ENCODE assay signal across 9 cellular contexts in the genomic region with DNA sequence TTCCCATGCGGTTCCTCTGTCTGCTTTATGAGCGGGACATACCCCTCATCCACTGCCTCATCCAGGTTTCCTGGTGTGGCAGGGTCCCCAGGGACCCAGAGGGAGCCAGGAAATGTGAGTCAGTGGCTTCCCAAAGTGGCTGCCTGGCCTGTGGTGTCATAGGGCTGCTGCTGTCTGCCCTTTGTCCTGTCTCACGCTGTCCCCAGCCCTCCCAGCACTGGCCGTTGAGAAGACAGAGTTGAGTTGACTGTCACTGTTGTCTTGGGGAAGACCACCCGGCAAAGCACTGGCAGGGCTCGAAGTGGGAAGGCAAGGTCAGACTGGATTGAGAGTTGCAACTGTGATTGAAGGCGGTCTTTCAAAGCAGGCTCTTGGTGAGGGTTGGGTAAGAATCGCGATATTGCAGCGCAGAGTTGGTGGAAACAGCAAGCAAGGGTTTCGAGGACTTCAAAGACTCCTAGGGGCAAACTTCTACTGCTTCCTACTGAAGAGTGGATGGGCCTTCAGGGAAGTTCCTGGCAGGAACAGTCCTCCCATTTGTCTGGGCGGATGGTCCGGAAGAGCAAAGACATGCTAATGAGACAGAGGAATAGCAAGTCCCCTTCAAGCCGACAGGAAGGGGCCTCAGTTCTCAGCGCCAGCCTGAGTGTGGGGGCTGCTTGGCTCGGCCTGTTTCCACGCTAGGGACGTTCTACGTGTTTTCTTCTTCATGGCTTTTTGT. TPM values are rescaled to one million over a fixed set of nuclear protein-coding genes. Genes with fewer than 3 reads are reported as not detected.
DNase-seq lines count a peak whose midpoint lies in the region; ATAC-seq, FAIRE-seq and TF ChIP-seq lines count a peak whose summit lies in the region.
"Had no signal": no experiment of that assay in that cellular context is flagged by ENCODE, and none has a peak within 500 bp of the region (broad histone marks: within the 10 kb centered on the region; RNA-seq: fewer than 3 reads in every experiment).

No MANE protein-coding gene starts in this region.

- H2BK20ac ChIP-seq in IMR-90 (ENCODE audit: low read depth, low read length) = peak overlapping the region; percentile 43

- in situ Hi-C loops in IMR-90 (cut with MboI; ENCODE audit: low sequenced_read_pairs) = no loop called here
- in situ Hi-C loops in HepG2 (cut with HindIII; ENCODE audit: extremely low pct_ligation_motif_present, low pct_unique_long_range_greater_than_20kb) = no loop called here
- in situ Hi-C loops in transverse colon (cut with MboI; ENCODE audit: low pct_ligation_motif_present in 1 of 4, low pct_unique_long_range_greater_than_20kb in 1 of 4, low sequenced_read_pairs in 3 of 4) = no loop called here

- peaks cover 82% of the 10 kb centered on the region for H3K4me1 Mint-ChIP-seq in dendritic cell treated with granulocyte-macrophage colony-stimulating factor and Interleukin-4, amounts not matched to agents 40 ng/mL and 50 ng/mL, for 4 days (ENCODE audit: low read depth)

- no peak for DNase-seq in IMR-90
- peak; percentile 29 for DNase-seq in HepG2 (ENCODE audit: low spot score)
- DNase-seq in transverse colon = no peak
- no peak for DNase-seq in NOMO-1 (lab: John Stamatoyannopoulos, UW; ENCODE audit: unreplicated experiment in 2 of 2)
- no peak for DNase-seq in NCI-H774 (lab: John Stamatoyannopoulos, UW)
- DNase-seq in activated naive CD4-positive, alpha-beta T cell (lab: John Stamatoyannopoulos, UW) = no peak
- no peak for DNase-seq in WERI-Rb-1

- no peak for FAIRE-seq in HepG2 (lab: Jason Lieb, UNC)
- FAIRE-seq: GM18507 had no signal

- peak overlapping the region; percentile 73 for H3K23ac ChIP-seq in IMR-90 (ENCODE audit: low read depth, low read length)

- CTCF ChIA-PET in IMR-90 (lab: Yijun Ruan, JAX) (no interaction called here), HepG2 (lab: Yijun Ruan, JAX; ENCODE audit: low intra/inter-chr PET ratio, low total read pairs) (no interaction called here)

- H2BK5ac ChIP-seq in IMR-90 (ENCODE audit: low read depth, low read length, poor library complexity, severe bottlenecking) = no peak overlapping the region

- TF ChIP-seq POLR2A in IMR-90 (IDR thresholded peaks at IDR 0.05; ENCODE audit: low read depth, low read length) (no peak), HepG2 (IDR thresholded peaks at IDR 0.05; ENCODE audit: insufficient read depth in 1 of 2, low read depth in 2 of 2, low read length in 2 of 2) (no peak), transverse colon (IDR thresholded peaks at IDR 0.05) (no peak)

- H2AFZ ChIP-seq in IMR-90 (replicated peaks; ENCODE audit: low read length, poor library complexity) = no peak overlapping the region
- peak overlapping the region; percentile 54 for H2AFZ ChIP-seq in HepG2 (ENCODE audit: low read length)

- intact Hi-C loops in IMR-90 (cut with micrococcal nuclease) = loop anchor here (5.0 kb wide), 1 partner anchor 40 kb away; no protein-coding TSS in a partner anchor
- intact Hi-C loops in dendritic cell treated with granulocyte-macrophage colony-stimulating factor and Interleukin-4, amounts not matched to agents 40 ng/mL and 50 ng/mL, for 4 days (cut with micrococcal nuclease) = no loop called here
- intact Hi-C loops in HepG2 (cut with micrococcal nuclease; ENCODE audit: unreplicated experiment) = no loop called here
- intact Hi-C loops in transverse colon (cut with DNase I; ENCODE audit: low total_unique reads) = no loop called here

- H3K9me3 Mint-ChIP-seq in dendritic cell treated with granulocyte-macrophage colony-stimulating factor and Interleukin-4, amounts not matched to agents 40 ng/mL and 50 ng/mL, for 4 days = no peaks in the 10 kb centered on the region

- peak overlapping the region; percentile 61; the same call in 1 of the 2 replicates for H2BK120ac ChIP-seq in IMR-90 (ENCODE audit: low read depth, low read length)

- H3K56ac ChIP-seq in IMR-90 (ENCODE audit: extremely low read depth, insufficient read depth, low read length) = no peak overlapping the region

- no peak for TF ChIP-seq EP300 in HepG2 (IDR thresholded peaks at IDR 0.05; ENCODE audit: low read depth in 2 of 2, low read length in 2 of 2)
- no peak for TF ChIP-seq EP300 in HepG2 (CRISPR knock-in tag; IDR thresholded peaks at IDR 0.05; ENCODE audit: borderline replicate concordance)
- no peak for TF ChIP-seq EP300 in transverse colon (IDR thresholded peaks at IDR 0.05; ENCODE audit: low read depth)

- H3K36me3 ChIP-seq in IMR-90 (ENCODE audit: control insufficient read depth, insufficient read depth, low read length) (no peaks in the 10 kb centered on the region), HepG2 (replicated peaks in 1 of 2; ENCODE audit: control insufficient read depth in 1 of 2, insufficient read depth in 2 of 2, low read length in 2 of 2) (no peaks in the 10 kb centered on the region), transverse colon (no peaks in the 10 kb centered on the region), WERI-Rb-1 (no peaks in the 10 kb centered on the region)

- H2AK5ac ChIP-seq in IMR-90 (ENCODE audit: low read depth, low read length) = peak overlapping the region; percentile 71

- peak overlapping the region; percentile 90; the same call in 2 of the 3 replicates for H2BK15ac ChIP-seq in IMR-90 (ENCODE audit: low read depth, low read length)

- H3K14ac ChIP-seq in IMR-90 (replicated peaks; ENCODE audit: low read depth, low read length) = peak overlapping the region; percentile 83

- TF ChIP-seq RAD21 in IMR-90 (IDR thresholded peaks at IDR 0.05; ENCODE audit: low read length) (no peak), HepG2 (CRISPR knock-in tag; IDR thresholded peaks at IDR 0.05) (no peak)

- H4K20me1 ChIP-seq in IMR-90 (ENCODE audit: insufficient read depth, low read length) = peaks cover 40% of the 10 kb centered on the region; the same call in 1 of the 2 replicates
- H4K20me1 ChIP-seq in HepG2 (ENCODE audit: insufficient read depth, low read length) = no peaks in the 10 kb centered on the region

- H3K79me2 ChIP-seq in HepG2 (ENCODE audit: insufficient read depth, low read length) = no peaks in the 10 kb centered on the region

- H3K27ac Mint-ChIP-seq in dendritic cell treated with granulocyte-macrophage colony-stimulating factor and Interleukin-4, amounts not matched to agents 40 ng/mL and 50 ng/mL, for 4 days = peak overlapping the region; percentile 64

- H3K27me3 ChIP-seq in IMR-90 (ENCODE audit: control insufficient read depth, insufficient read depth, low read length) = no peaks in the 10 kb centered on the region; the same call in 1 of the 2 replicates
- 0 out of 5 replicates have a peak, but pooled peaks cover 0 to 3% of the 10 kb centered on the region in 2 experiments for H3K27me3 ChIP-seq in HepG2 (ENCODE audit: control insufficient read depth in 1 of 2, insufficient read depth in 2 of 2, low read length in 2 of 2)
- H3K27me3 ChIP-seq in transverse colon = no peaks in the 10 kb centered on the region
- H3K27me3 ChIP-seq in WERI-Rb-1 (ENCODE audit: insufficient read depth, low read depth, severe bottlenecking) = no peaks in the 10 kb centered on the region

- H3K27me3 Mint-ChIP-seq in dendritic cell treated with granulocyte-macrophage colony-stimulating factor and Interleukin-4, amounts not matched to agents 40 ng/mL and 50 ng/mL, for 4 days = no peaks in the 10 kb centered on the region

- H3K9ac ChIP-seq in IMR-90 (ENCODE audit: low read depth, low read length) (no peak overlapping the region), HepG2 (ENCODE audit: insufficient read depth, low read depth, low read length) (peak overlapping the region; percentile 46)

- peaks cover 17% of the 10 kb centered on the region for H3K9me1 ChIP-seq in IMR-90 (ENCODE audit: insufficient read depth, low read length)

- peak overlapping the region; percentile 29 for H2AK9ac ChIP-seq in IMR-90 (replicated peaks; ENCODE audit: low read depth, low read length, poor library complexity)

- H4K91ac ChIP-seq in IMR-90 (ENCODE audit: insufficient read depth, low read depth, low read length) = peak overlapping the region; percentile 75; the same call in 1 of the 2 replicates

- no peak for ATAC-seq in IMR-90 (ENCODE audit: low read depth)
- peak; percentile 82 for ATAC-seq in HepG2

- H3K4me3 ChIP-seq in IMR-90 (ENCODE audit: insufficient read depth, low read depth, low read length) = no peak overlapping the region
- H3K4me3 ChIP-seq in HepG2 (replicated peaks in 1 of 3; ENCODE audit: insufficient read depth in 1 of 3, low read depth in 2 of 3, low read length in 3 of 3) = peak overlapping the region; percentile 46 to 57 (median 50)
- H3K4me3 ChIP-seq in transverse colon = no peak overlapping the region
- no peak overlapping the region for H3K4me3 ChIP-seq in WERI-Rb-1 (ENCODE audit: low read depth, low read length)

- no peak overlapping the region for H4K5ac ChIP-seq in IMR-90 (ENCODE audit: low read depth, low read length)

- H3K4me2 ChIP-seq in IMR-90 (ENCODE audit: low read depth, low read length) (no peak overlapping the region), HepG2 (ENCODE audit: low read depth, low read length) (peak overlapping the region; percentile 87)

- TF ChIP-seq CTCF in IMR-90 (conservative IDR thresholded peaks at IDR 0.05; ENCODE audit: low read depth, low read length) (no peak), HepG2 (CRISPR knock-in tag; IDR thresholded peaks at IDR 0.05) (no peak), transverse colon (IDR thresholded peaks at IDR 0.05) (no peak), WERI-Rb-1 (IDR thresholded peaks at IDR 0.05; ENCODE audit: low read depth, low read length) (no peak)

- no peak overlapping the region for H3K27ac ChIP-seq in IMR-90 (ENCODE audit: insufficient read depth, low read length)
- H3K27ac ChIP-seq in HepG2 (ENCODE audit: extremely low read length, insufficient read depth, low read length) = no peak overlapping the region
- peak overlapping the region; percentile 4 to 44 (median 36) for H3K27ac ChIP-seq in transverse colon
- no peak overlapping the region for H3K27ac ChIP-seq in WERI-Rb-1

- dilution Hi-C loops in IMR-90 (cut with HindIII; ENCODE audit: low sequenced_read_pairs, unreplicated experiment) = no loop called here

- peak overlapping the region; percentile 59 for H3K4me3 Mint-ChIP-seq in dendritic cell treated with granulocyte-macrophage colony-stimulating factor and Interleukin-4, amounts not matched to agents 40 ng/mL and 50 ng/mL, for 4 days

- WGBS in IMR-90 (ENCODE audit: extremely low coverage in 2 of 2, insufficient read length in 1 of 2), 2 experiments = 77% methylated on average over 11 of the region's 19 CpGs; no CpG with 5 or more reads in 1 of the 2 experiments
- 50% methylated on average over 16 of the region's 19 CpGs for WGBS in HepG2 (ENCODE audit: low lambda C conversion rate)
- WGBS in transverse colon (ENCODE audit: low coverage in 1 of 2), 2 donors = 67 to 87% methylated on average over 6 to 19 of the region's 19 CpGs

- peak overlapping the region; percentile 36; the same call in 1 of the 2 replicates for H3K18ac ChIP-seq in IMR-90 (ENCODE audit: low read depth, low read length)

- no peaks in the 10 kb centered on the region for H3K9me3 ChIP-seq in IMR-90 (ENCODE audit: control insufficient read depth, insufficient read depth, low read length)
- no peaks in the 10 kb centered on the region for H3K9me3 ChIP-seq in HepG2 (ENCODE audit: low read length)
- H3K9me3 ChIP-seq in transverse colon = no peaks in the 10 kb centered on the region
- H3K9me3 ChIP-seq in WERI-Rb-1 (ENCODE audit: severe bottlenecking) = no peaks in the 10 kb centered on the region

- POLR2A ChIA-PET in IMR-90 (lab: Charles Lee; ENCODE audit: unreplicated experiment) = no interaction called here
- POLR2A ChIA-PET in HepG2 (lab: Yijun Ruan, JAX) = no interaction called here

- peaks cover 44% of the 10 kb centered on the region for H3K36me3 Mint-ChIP-seq in dendritic cell treated with granulocyte-macrophage colony-stimulating factor and Interleukin-4, amounts not matched to agents 40 ng/mL and 50 ng/mL, for 4 days (ENCODE audit: low read depth)

- H3K4me1 ChIP-seq in IMR-90 (ENCODE audit: control insufficient read depth, insufficient read depth, low read length) (peaks cover 15% of the 10 kb centered on the region), HepG2 (ENCODE audit: insufficient read depth, low read length) (peaks cover 38% of the 10 kb centered on the region), transverse colon (peaks cover 4 to 30% (median 24%) of the 10 kb centered on the region in 4 donors)

- BruUV-seq in IMR-90 (replicated peaks; lab: Mats Ljungman, UMichigan) = no TSS peak
- BruUV-seq in HepG2 (replicated peaks; lab: Mats Ljungman, UMichigan) = no TSS peak

- H4K8ac ChIP-seq in IMR-90 (ENCODE audit: low read depth in 2 of 2, low read length in 2 of 2) = peak overlapping the region in 1 of 2 experiments; percentile 40; a peak in 1 of 4 replicates

- H3K4ac ChIP-seq in IMR-90 (ENCODE audit: low read depth, low read length) = peak overlapping the region; percentile 51; the same call in 1 of the 2 replicates

- peaks cover 10 to 44% of the 10 kb centered on the region in 2 experiments; a peak in 3 of 4 replicates for H3K79me1 ChIP-seq in IMR-90 (ENCODE audit: low read depth in 1 of 2, low read length in 2 of 2)

RNA-seq across cellular contexts. Expression of a gene that starts 33.9 kb away (rescaled TPM):
- 26.9 and 28.9 TPM in 2 replicates for total RNA-seq in IMR-90 (2012; rRNA removed)
- polyA plus RNA-seq in IMR-90 (2012; rRNA removed) = 12.3 and 13.8 TPM in 2 replicates
- polyA plus RNA-seq in IMR-90 (2012; cell fraction: cytosol; rRNA removed) = 5.7 and 7.0 TPM in 2 replicates
- 13.4 and 18.7 TPM in 2 replicates for polyA plus RNA-seq in IMR-90 (2012; cell fraction: nucleus; rRNA removed; ENCODE audit: low replicate concordance)
- total RNA-seq in HepG2 (2016; rRNA removed; fragmentation: Illumina TruSeq; extraction: Trizol) = 1.7 and 3.6 TPM in 2 replicates
- total RNA-seq in HepG2 (2016; cell fraction: cytosol; rRNA removed; fragmentation: Illumina TruSeq; extraction: Trizol; ENCODE audit: low read depth) = 1.4 and 2.6 TPM in 2 replicates
- total RNA-seq in HepG2 (2016; cell fraction: insoluble cytoplasmic fraction; rRNA removed; fragmentation: Illumina TruSeq; extraction: Trizol) = 2.9 TPM in 2 replicates
- 3.1 and 3.4 TPM in 2 replicates for total RNA-seq in HepG2 (2016; cell fraction: membrane; rRNA removed; fragmentation: Illumina TruSeq; extraction: Trizol)
- 1.4 and 2.6 TPM in 2 replicates for total RNA-seq in HepG2 (2016; cell fraction: nucleus; rRNA removed; fragmentation: Illumina TruSeq; extraction: Trizol)
- polyA plus RNA-seq in HepG2 (2011; rRNA removed) = 0.73 and 1.1 TPM in 2 replicates
- polyA plus RNA-seq in HepG2 (2011; cell fraction: cytosol; rRNA removed) = 0.24 and 1.2 TPM in 2 replicates
- polyA plus RNA-seq in HepG2 (2011; cell fraction: nucleus; rRNA removed) = 8.7 and 12.9 TPM in 2 replicates
- polyA plus RNA-seq in HepG2 (2012) = 0.38 and 2.1 TPM in 2 replicates
- 4.4 and 5.7 TPM in 2 replicates for polyA plus RNA-seq in HepG2 (2016; cell fraction: cytosol; fragmentation: Illumina TruSeq; extraction: Trizol; ENCODE audit: low read depth)
- polyA plus RNA-seq in HepG2 (2016; cell fraction: insoluble cytoplasmic fraction; fragmentation: Illumina TruSeq; extraction: Trizol; ENCODE audit: low read depth) = 3.7 TPM in 2 replicates
- 2.6 and 3.5 TPM in 2 replicates for polyA plus RNA-seq in HepG2 (2016; cell fraction: membrane; fragmentation: Illumina TruSeq; extraction: Trizol; ENCODE audit: low read depth)
- 2.9 and 3.0 TPM in 2 replicates for polyA plus RNA-seq in HepG2 (2016; cell fraction: nucleus; fragmentation: Illumina TruSeq; extraction: Trizol; ENCODE audit: insufficient read depth, low read depth)
- polyA minus RNA-seq in HepG2 (2011; rRNA and poly(A)+ RNA removed; ENCODE audit: low replicate concordance) = 1.9 and 153 TPM in 2 replicates
- polyA minus RNA-seq in HepG2 (2011; cell fraction: cytosol; rRNA and poly(A)+ RNA removed) = 2.8 and 4.2 TPM in 2 replicates
- polyA minus RNA-seq in HepG2 (2011; cell fraction: nucleus; rRNA and poly(A)+ RNA removed) = 5.3 and 5.5 TPM in 2 replicates
- 10 to 100 TPM; 13.1 to 18.4 (median 16.9) TPM for total RNA-seq in transverse colon

Comparison
In these comparisons a context has a peak if more than half of its experiments do, and no peak if none do; other contexts are left out.
1. H3K27ac ChIP-seq: peak in transverse colon (4 of 4); none in IMR-90 (single experiment), HepG2 (single experiment) and WERI-Rb-1 (single experiment).
2. H3K4me3 ChIP-seq: peak in HepG2 (3 of 3); none in IMR-90 (single experiment), transverse colon (0 of 4) and WERI-Rb-1 (single experiment).